Comparison of ENCODE assay signal across 8 cellular contexts in genomic region chr6:53492860-53493634, GRCh38. TPM values are rescaled to one million over a fixed set of nuclear protein-coding genes. Genes with fewer than 3 reads are reported as not detected.
DNase-seq lines count a peak whose midpoint lies in the region; ATAC-seq and TF ChIP-seq lines count a peak whose summit lies in the region.

No MANE protein-coding gene starts in this region.

- H3K9me3 Mint-ChIP-seq in stimulated activated effector memory CD8-positive, alpha-beta T cell treated with anti-CD3 and anti-CD28 coated beads, Interleukin-12 subunit alpha, Interleukin-12 subunit beta, amount 100 ng/mL, for 72 hours: no peaks in the 10 kb centered on the region

- peak; percentile 53 for TF ChIP-seq CTCF in NB4 (IDR thresholded peaks at IDR 0.05; ENCODE audit: low read depth, low read length)
- TF ChIP-seq CTCF in SK-N-SH (IDR thresholded peaks at IDR 0.05): peak; percentile 87
- TF ChIP-seq CTCF in coronary artery (IDR thresholded peaks at IDR 0.05): peak; percentile 64
- TF ChIP-seq CTCF in right lobe of liver (IDR thresholded peaks at IDR 0.05): peak; percentile 67 to 76 (median 70)

- peak; percentile 83 for TF ChIP-seq RAD21 in SK-N-SH (IDR thresholded peaks at IDR 0.05; ENCODE audit: low read length)

- no peaks in the 10 kb centered on the region for H3K79me2 ChIP-seq in SK-N-SH (ENCODE audit: insufficient read depth)

- POLR2A ChIA-PET in SK-N-SH (lab: Yijun Ruan, JAX): interaction anchor here (0.7 to 1.8 kb wide), 2 partner anchors 52 to 208 kb away, joined by 3 to 4 read pairs; partner anchors contain the start of gene GCLC

- H3F3A ChIP-seq in SK-N-SH (replicated peaks; ENCODE audit: insufficient read depth): peaks cover 14% of the 10 kb centered on the region

- no peak overlapping the region for H3K4me3 ChIP-seq in NB4 (ENCODE audit: low read depth, low read length)
- peak overlapping the region; percentile 28 to 40; a peak in 2 of 4 replicates for H3K4me3 ChIP-seq in SK-N-SH (ENCODE audit: low read depth in 2 of 2, low read length in 1 of 2)
- H3K4me3 ChIP-seq in coronary artery: peak overlapping the region; percentile 52
- H3K4me3 ChIP-seq in right lobe of liver: peak overlapping the region in 2 of 3 donors; percentile 28 to 29

- H3K4me1 ChIP-seq in SK-N-SH (ENCODE audit: control insufficient read depth in 1 of 2, insufficient read depth in 2 of 2, low read depth in 1 of 2, low read length in 1 of 2): peaks cover 2 to 9% of the 10 kb centered on the region in 2 experiments; a peak in 3 of 4 replicates
- H3K4me1 ChIP-seq in right lobe of liver: peaks cover 0 to 9% (median 0%) of the 10 kb centered on the region in 4 donors

- no peak overlapping the region for H3K9ac ChIP-seq in SK-N-SH

- intact Hi-C loops in right lobe of liver (cut with DNase I): loop anchor here in 1 of 2 donors (10.0 kb wide), 1 partner anchor 232 kb away; no protein-coding TSS in a partner anchor

- no peak overlapping the region for H3K27ac ChIP-seq in SK-N-SH (ENCODE audit: low read depth in 2 of 2, low read length in 1 of 2)
- H3K27ac ChIP-seq in coronary artery: no peak overlapping the region
- H3K27ac ChIP-seq in right lobe of liver: peak overlapping the region in 2 of 3 donors; percentile 30 to 52

- H3K9me2 ChIP-seq in SK-N-SH: no peaks in the 10 kb centered on the region

- TF ChIP-seq POLR2A in NB4 (IDR thresholded peaks at IDR 0.05; ENCODE audit: extremely low read depth, insufficient read length) (no peak), right lobe of liver (IDR thresholded peaks at IDR 0.05) (no peak)

- H3K9me3 ChIP-seq in SK-N-SH (no peaks in the 10 kb centered on the region), right lobe of liver (no peaks in the 10 kb centered on the region)

- H3K4me3 Mint-ChIP-seq in stimulated activated effector memory CD8-positive, alpha-beta T cell treated with anti-CD3 and anti-CD28 coated beads, Interleukin-12 subunit alpha, Interleukin-12 subunit beta, amount 100 ng/mL, for 72 hours: peak overlapping the region; percentile 24

- WGBS in SK-N-SH (ENCODE audit: low lambda C conversion rate): 16% methylated on average over 11 of the region's 11 CpGs
- 8% methylated on average over 11 of the region's 11 CpGs for WGBS in right lobe of liver (ENCODE audit: insufficient coverage, low coverage, low lambda C conversion rate, missing lambda C conversion rate)

- CTCF ChIA-PET in SK-N-SH (lab: Yijun Ruan, JAX): interaction anchor here (0.6 to 6.9 kb wide), 74 partner anchors 9 to 810 kb away, joined by 3 to 159 read pairs (median 5); partner anchors contain the start of gene KLHL31

- peak overlapping the region; percentile 4; the same call in 1 of the 2 replicates for H3K4me2 ChIP-seq in SK-N-SH

- H3K4me1 Mint-ChIP-seq in stimulated activated effector memory CD8-positive, alpha-beta T cell treated with anti-CD3 and anti-CD28 coated beads, Interleukin-12 subunit alpha, Interleukin-12 subunit beta, amount 100 ng/mL, for 72 hours: peaks cover 16% of the 10 kb centered on the region

- peak overlapping the region; percentile 11 for H3K27ac Mint-ChIP-seq in stimulated activated effector memory CD8-positive, alpha-beta T cell treated with anti-CD3 and anti-CD28 coated beads, Interleukin-12 subunit alpha, Interleukin-12 subunit beta, amount 100 ng/mL, for 72 hours

- peak; percentile 73 to 94 (median 89) for ATAC-seq in right lobe of liver
- peak; percentile 99 for ATAC-seq in stimulated activated effector memory CD8-positive, alpha-beta T cell treated with anti-CD3 and anti-CD28 coated beads, Interleukin-12 subunit alpha, Interleukin-12 subunit beta, amount 100 ng/mL, for 72 hours

- DNase-seq in activated CD8-positive, alpha-beta memory T cell treated with anti-CD3 and anti-CD28 coated beads for 24 hours: peak; percentile 59
- no peak for DNase-seq in activated CD8-positive, alpha-beta memory T cell treated with anti-CD3 and anti-CD28 coated beads, Interleukin-2, amount 50 U/mL, for 4 hours
- peak; percentile 59 for DNase-seq in NB4 (ENCODE audit: low read depth)
- peak; percentile 30 for DNase-seq in SK-N-SH
- DNase-seq in coronary artery (ENCODE audit: low spot score): no peak
- DNase-seq in right lobe of liver: peak in 1 of 3 donors; percentile 22
- DNase-seq in stimulated activated effector memory CD8-positive, alpha-beta T cell treated with anti-CD3 and anti-CD28 coated beads, Interleukin-12 subunit alpha, Interleukin-12 subunit beta, amount 100 ng/mL, for 72 hours (ENCODE audit: low spot score in 2 of 2): peak; percentile 11 to 64
- DNase-seq in 8988T: no peak

- H2AFZ ChIP-seq in SK-N-SH (ENCODE audit: low read depth): peak overlapping the region; percentile 46

- no peak for TF ChIP-seq EP300 in SK-N-SH (IDR thresholded peaks at IDR 0.05; ENCODE audit: borderline replicate concordance in 1 of 2, low read depth in 1 of 2, low read length in 1 of 2)

- H3K27me3 ChIP-seq in SK-N-SH (ENCODE audit: insufficient read depth): no peaks in the 10 kb centered on the region
- H3K27me3 ChIP-seq in right lobe of liver: no peaks in the 10 kb centered on the region

- H4K20me1 ChIP-seq in SK-N-SH (ENCODE audit: insufficient read depth): no peaks in the 10 kb centered on the region

- peaks cover 0 to 4% of the 10 kb centered on the region in 2 experiments for H3K36me3 ChIP-seq in SK-N-SH (replicated peaks in 1 of 2; ENCODE audit: control insufficient read depth in 1 of 2, insufficient read depth in 2 of 2, low read length in 1 of 2)
- peaks cover 0 to 18% (median 0%) of the 10 kb centered on the region in 4 donors for H3K36me3 ChIP-seq in right lobe of liver

- H3K36me3 Mint-ChIP-seq in stimulated activated effector memory CD8-positive, alpha-beta T cell treated with anti-CD3 and anti-CD28 coated beads, Interleukin-12 subunit alpha, Interleukin-12 subunit beta, amount 100 ng/mL, for 72 hours: peaks cover 4% of the 10 kb centered on the region

TF ChIP-seq in SK-N-SH, 30 proteins besides CTCF, POLR2A, EP300 and RAD21:
- peak; percentile 55 for TF ChIP-seq SMC3 (IDR thresholded peaks at IDR 0.05; ENCODE audit: low read depth, low read length)
- TF ChIP-seq ELF1 (IDR thresholded peaks at IDR 0.05): no peak
TF ChIP-seq in SK-N-SH: peak in this region for 1.

RNA-seq across cellular contexts. Expression of gene GCLC, which starts 51.9 kb away (rescaled TPM):
- 7.5 and 11.2 TPM in 2 replicates for polyA plus RNA-seq in SK-N-SH (2012; rRNA removed)
- polyA plus RNA-seq in SK-N-SH (2012; cell fraction: cytosol; rRNA removed): 10.5 and 12.7 TPM in 2 replicates
- 7.5 and 11.4 TPM in 2 replicates for polyA plus RNA-seq in SK-N-SH (2012; cell fraction: nucleus; rRNA removed)
- 100 to 1,000 TPM in 4 of 6 experiments, 10 to 100 TPM in 2; 56.8 to 140 (median 103) TPM for total RNA-seq in right lobe of liver

Comparison
In these comparisons a context has a peak if more than half of its experiments do, and no peak if none do; other contexts are left out.
1. DNase-seq: peak in activated CD8-positive, alpha-beta memory T cell treated with anti-CD3 and anti-CD28 coated beads for 24 hours (single experiment), NB4 (single experiment), SK-N-SH (single experiment) and stimulated activated effector memory CD8-positive, alpha-beta T cell treated with anti-CD3 and anti-CD28 coated beads, Interleukin-12 subunit alpha, Interleukin-12 subunit beta, amount 100 ng/mL, for 72 hours (2 of 2); none in activated CD8-positive, alpha-beta memory T cell treated with anti-CD3 and anti-CD28 coated beads, Interleukin-2, amount 50 U/mL, for 4 hours (single experiment), coronary artery (single experiment) and 8988T (single experiment).
2. H3K27ac ChIP-seq: peak in right lobe of liver (2 of 3); none in SK-N-SH (0 of 2) and coronary artery (0 of 2).
3. Peak in every context shown above with its lines, with median percentiles within 50 percentile points of each other: CTCF ChIP-seq.